In genomic region chr10:1374501-1374900, GRCh38 we compare ENCODE assay signal across 18 cellular contexts.
DNase-seq lines count a peak whose midpoint lies in the region; ATAC-seq and TF ChIP-seq lines count a peak whose summit lies in the region.
"Had no signal": no experiment of that assay in that cellular context is flagged by ENCODE, and none has a peak within 500 bp of the region (broad histone marks: within the 10 kb centered on the region; RNA-seq: fewer than 3 reads in every experiment).

No MANE protein-coding gene starts in this region.

- no peaks in the 10 kb centered on the region for H3K9me3 ChIP-seq in HAP-1
- H3K9me3 ChIP-seq: A549, SJCRH30 had no signal

- peaks cover 16% of the 10 kb centered on the region for H3K27me3 Mint-ChIP-seq in activated CD8-positive, alpha-beta memory T cell treated with anti-CD3 and anti-CD28 coated beads, Interleukin-2, amount 10 ng/mL, durations not matched to agents 7 days and 5 days
- no peaks in the 10 kb centered on the region; the same call in 1 of the 2 replicates for H3K27me3 Mint-ChIP-seq in WTC11 (ENCODE audit: low read depth)
- H3K27me3 Mint-ChIP-seq in type B pancreatic cell, result peaks cover 15% of the 10 kb centered on the region

- CTCF ChIA-PET in activated CD8-positive, alpha-beta memory T cell treated with anti-CD3 and anti-CD28 coated beads, Interleukin-2, amount 10 ng/mL, durations not matched to agents 7 days and 5 days (lab: Charles Lee), result no interaction called here
- CTCF ChIA-PET in WTC11 (lab: Charles Lee), result no interaction called here

- POLR2A ChIA-PET in WTC11 (lab: Charles Lee), result no interaction called here

- ATAC-seq in activated CD8-positive, alpha-beta memory T cell treated with anti-CD3 and anti-CD28 coated beads, Interleukin-2, amount 10 ng/mL, durations not matched to agents 7 days and 5 days, result no peak
- ATAC-seq in WTC11, result peak; percentile 43

- TF ChIP-seq CTCF in WTC11 (IDR thresholded peaks at IDR 0.05), result no peak
- no peak for TF ChIP-seq CTCF in type B pancreatic cell (conservative IDR thresholded peaks at IDR 0.05)

- no peaks in the 10 kb centered on the region for H3K36me3 Mint-ChIP-seq in activated CD8-positive, alpha-beta memory T cell treated with anti-CD3 and anti-CD28 coated beads, Interleukin-2, amount 10 ng/mL, durations not matched to agents 7 days and 5 days
- no peaks in the 10 kb centered on the region for H3K36me3 Mint-ChIP-seq in WTC11
- no peaks in the 10 kb centered on the region for H3K36me3 Mint-ChIP-seq in type B pancreatic cell
- H3K36me3 Mint-ChIP-seq: IgD-negative memory B cell had no signal

- H3K4me1 Mint-ChIP-seq in activated CD8-positive, alpha-beta memory T cell treated with anti-CD3 and anti-CD28 coated beads, Interleukin-2, amount 10 ng/mL, durations not matched to agents 7 days and 5 days, result no peaks in the 10 kb centered on the region
- peaks cover 17% of the 10 kb centered on the region for H3K4me1 Mint-ChIP-seq in WTC11
- H3K4me1 Mint-ChIP-seq in type B pancreatic cell (ENCODE audit: unreplicated experiment), result peaks cover 14% of the 10 kb centered on the region

- no peaks in the 10 kb centered on the region for H3K36me3 ChIP-seq in HAP-1 (replicated peaks)
- H3K36me3 ChIP-seq: SJCRH30 had no signal

- in situ Hi-C loops in HAP-1 (cut with MboI; ENCODE audit: low sequenced_read_pairs), result no loop called here

- H3K4me1 ChIP-seq in HAP-1, result no peaks in the 10 kb centered on the region
- H3K4me1 ChIP-seq: A549, SJCRH30 had no signal

- peaks cover 9% of the 10 kb centered on the region for H3K27me3 ChIP-seq in HAP-1 (ENCODE audit: low read depth)
- H3K27me3 ChIP-seq: SJCRH30 had no signal

- peaks cover 4% of the 10 kb centered on the region for H3K9me3 Mint-ChIP-seq in activated CD8-positive, alpha-beta memory T cell treated with anti-CD3 and anti-CD28 coated beads, Interleukin-2, amount 10 ng/mL, durations not matched to agents 7 days and 5 days (ENCODE audit: low read depth)
- H3K9me3 Mint-ChIP-seq in WTC11 (peaks cover 5% of the 10 kb centered on the region), type B pancreatic cell (no peaks in the 10 kb centered on the region)
- H3K9me3 Mint-ChIP-seq: IgD-negative memory B cell had no signal

- DNase-seq in activated CD8-positive, alpha-beta memory T cell treated with anti-CD3 and anti-CD28 coated beads, Interleukin-2, amount 10 ng/mL, durations not matched to agents 7 days and 5 days, result peak; percentile 27
- no peak for DNase-seq in activated CD8-positive, alpha-beta memory T cell treated with anti-CD3 and anti-CD28 coated beads, Interleukin-2, amount 50 U/mL, for 4 hours
- DNase-seq in WTC11 (ENCODE audit: low spot score) (no peak), mesenteric fat pad (ENCODE audit: low spot score) (peak; percentile 76), type B pancreatic cell (ENCODE audit: extremely low spot score, unreplicated experiment) (peak; percentile 54), NCI-H2029 treated with DMSO at 0.1 percent for 48 hours (lab: John Stamatoyannopoulos, UW) (no peak), HAP-1 (ENCODE audit: low spot score in 2 of 2) (no peak)
- no peak for DNase-seq in stimulated activated CD4-positive, alpha-beta T cell treated with anti-CD3 and anti-CD28 coated beads, Interleukin-2, amount 100 ng/mL, for 24 hours
- DNase-seq: COR-L47, DMS153, HCEC 1CT, Kasumi-1, NCI-H1105, NCI-H446 treated with DMSO at 0.1 percent for 48 hours, NCI-H748 treated with DMSO at 0.1 percent for 48 hours, SJCRH30 had no signal

- H3K4me3 Mint-ChIP-seq in activated CD8-positive, alpha-beta memory T cell treated with anti-CD3 and anti-CD28 coated beads, Interleukin-2, amount 10 ng/mL, durations not matched to agents 7 days and 5 days, result no peak overlapping the region
- H3K4me3 Mint-ChIP-seq in WTC11 (no peak overlapping the region), type B pancreatic cell (no peak overlapping the region)
- H3K4me3 Mint-ChIP-seq: IgD-negative memory B cell had no signal

- no peak overlapping the region for H3K27ac Mint-ChIP-seq in activated CD8-positive, alpha-beta memory T cell treated with anti-CD3 and anti-CD28 coated beads, Interleukin-2, amount 10 ng/mL, durations not matched to agents 7 days and 5 days
- H3K27ac Mint-ChIP-seq in WTC11, result no peak overlapping the region
- no peak overlapping the region for H3K27ac Mint-ChIP-seq in type B pancreatic cell
- H3K27ac Mint-ChIP-seq: IgD-negative memory B cell had no signal

- no peak overlapping the region for H3K4me3 ChIP-seq in HAP-1
- H3K4me3 ChIP-seq: A549, SJCRH30 had no signal

TF ChIP-seq in WTC11, 78 proteins besides CTCF, POLR2A, EP300 and RAD21:
- TF ChIP-seq ERG (CRISPR knock-in tag; IDR thresholded peaks at IDR 0.05) (no peak), TP53 (CRISPR knock-in tag; IDR thresholded peaks at IDR 0.05) (no peak), ZNF425 (CRISPR knock-in tag; conservative IDR thresholded peaks at IDR 0.05) (no peak), FOXP4 (CRISPR knock-in tag; IDR thresholded peaks at IDR 0.05) (no peak), TEAD4 (CRISPR knock-in tag; IDR thresholded peaks at IDR 0.05) (no peak), KAT7 (CRISPR knock-in tag; IDR thresholded peaks at IDR 0.05; ENCODE audit: borderline replicate concordance) (no peak), ZNF396 (CRISPR knock-in tag; IDR thresholded peaks at IDR 0.05; ENCODE audit: borderline replicate concordance) (no peak), GTF2I (CRISPR knock-in tag; conservative IDR thresholded peaks at IDR 0.05) (no peak), NR2C2 (CRISPR knock-in tag; IDR thresholded peaks at IDR 0.05) (no peak)

Comparison
In these comparisons a context has a peak if more than half of its experiments do, and no peak if none do; other contexts are left out.
1. DNase-seq: peak in activated CD8-positive, alpha-beta memory T cell treated with anti-CD3 and anti-CD28 coated beads, Interleukin-2, amount 10 ng/mL, durations not matched to agents 7 days and 5 days (single experiment), mesenteric fat pad (single experiment) and type B pancreatic cell (single experiment); none in activated CD8-positive, alpha-beta memory T cell treated with anti-CD3 and anti-CD28 coated beads, Interleukin-2, amount 50 U/mL, for 4 hours (single experiment), WTC11 (single experiment), NCI-H2029 treated with DMSO at 0.1 percent for 48 hours (single experiment), stimulated activated CD4-positive, alpha-beta T cell treated with anti-CD3 and anti-CD28 coated beads, Interleukin-2, amount 100 ng/mL, for 24 hours (0 of 2) and HAP-1 (0 of 2).